In the genomic region with DNA sequence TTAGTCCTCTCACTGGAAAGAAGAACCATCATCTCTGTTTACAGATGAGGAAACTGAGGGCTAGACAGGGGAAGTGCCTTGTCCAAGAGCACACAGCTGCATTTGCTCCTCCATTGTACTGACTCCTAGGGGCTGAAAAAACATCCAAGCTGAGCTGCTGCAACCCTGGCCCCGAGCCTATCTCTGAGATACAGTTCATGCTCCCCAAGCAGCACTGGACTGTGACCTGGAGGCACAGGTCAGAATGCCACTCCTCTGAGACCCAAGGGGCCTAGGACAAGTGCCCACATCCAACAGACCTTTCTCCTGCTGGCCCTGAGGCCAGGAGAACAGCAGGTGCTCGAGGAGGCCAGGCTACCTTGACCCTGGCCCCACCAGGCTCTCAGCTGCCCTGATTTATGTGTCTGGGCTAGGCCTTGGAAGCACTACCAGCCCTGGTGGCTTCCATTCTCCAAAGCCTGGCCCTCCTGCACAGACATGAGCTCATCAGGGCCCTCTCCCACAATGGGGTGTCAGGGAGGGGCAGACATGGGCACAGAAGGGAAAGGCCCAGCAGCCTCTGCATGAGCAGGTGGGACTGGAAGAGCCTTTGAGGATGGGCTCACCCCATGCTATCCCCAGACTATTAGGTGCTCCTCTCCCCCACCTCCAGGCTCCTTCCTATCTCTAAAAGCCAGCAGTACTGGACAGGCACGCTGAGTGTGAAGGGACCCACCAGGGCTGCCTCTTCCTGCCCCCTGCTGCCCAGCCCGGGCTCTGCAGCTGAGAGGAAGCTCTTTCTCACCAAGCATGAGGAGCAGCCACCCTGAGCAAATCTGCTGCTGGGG, we compare ENCODE assay signal across 8 cellular contexts. TPM values are rescaled to one million over a fixed set of nuclear protein-coding genes. Genes with fewer than 3 reads are reported as not detected.
A peak's percentile ranks its signal among the peaks of the same experiment; 100 is the strongest.
DNase-seq lines count a peak whose midpoint lies in the region; ATAC-seq and TF ChIP-seq lines count a peak whose summit lies in the region.

No MANE protein-coding gene starts in this region.

- no peaks in the 10 kb centered on the region for H3K9me3 Mint-ChIP-seq in WTC11
- no peaks in the 10 kb centered on the region for H3K9me3 Mint-ChIP-seq in stimulated activated effector memory CD8-positive, alpha-beta T cell treated with anti-CD3 and anti-CD28 coated beads, Interleukin-12 subunit alpha, Interleukin-12 subunit beta, amount 100 ng/mL, for 72 hours

- H3K36me3 Mint-ChIP-seq in WTC11: no peaks in the 10 kb centered on the region
- H3K36me3 Mint-ChIP-seq in stimulated activated effector memory CD8-positive, alpha-beta T cell treated with anti-CD3 and anti-CD28 coated beads, Interleukin-12 subunit alpha, Interleukin-12 subunit beta, amount 100 ng/mL, for 72 hours: no peaks in the 10 kb centered on the region

- CTCF ChIA-PET in WTC11 (lab: Charles Lee): interaction anchor here (0.6 to 14.7 kb wide), 41 partner anchors 10 to 219 kb away, joined by 3 to 179 read pairs (median 6); a partner anchor contains a TSS

- H3K27me3 Mint-ChIP-seq in WTC11 (ENCODE audit: low read depth): no peaks in the 10 kb centered on the region; the same call in 1 of the 2 replicates

- no peaks in the 10 kb centered on the region for H3K9me3 ChIP-seq in left lung

- H3K27me3 ChIP-seq in left lung: peaks cover 0 to 4% of the 10 kb centered on the region in 2 donors

- no peaks in the 10 kb centered on the region for H3K36me3 ChIP-seq in left lung

- no peak overlapping the region for H3K27ac ChIP-seq in left lung

- H3K27ac Mint-ChIP-seq in WTC11: no peak overlapping the region
- no peak overlapping the region for H3K27ac Mint-ChIP-seq in stimulated activated effector memory CD8-positive, alpha-beta T cell treated with anti-CD3 and anti-CD28 coated beads, Interleukin-12 subunit alpha, Interleukin-12 subunit beta, amount 100 ng/mL, for 72 hours

- H3K4me1 ChIP-seq in left lung: no peaks in the 10 kb centered on the region

- H3K4me3 ChIP-seq in choroid plexus epithelial cell (ENCODE audit: low read depth, low read length): no peak overlapping the region
- no peak overlapping the region for H3K4me3 ChIP-seq in left lung

- POLR2A ChIA-PET in WTC11 (lab: Charles Lee): interaction anchor here (0.7 to 1.3 kb wide), 5 partner anchors 11 to 86 kb away, joined by 3 to 4 read pairs (median 3); no protein-coding TSS in a partner anchor

- ATAC-seq in WTC11 (peak; percentile 82), left lung (peak; percentile 88)
- ATAC-seq in stimulated activated effector memory CD8-positive, alpha-beta T cell treated with anti-CD3 and anti-CD28 coated beads, Interleukin-12 subunit alpha, Interleukin-12 subunit beta, amount 100 ng/mL, for 72 hours: peak; percentile 83

- intact Hi-C loops in left lung (cut with DNase I): no loop called here

- peak; percentile 71 for TF ChIP-seq CTCF in WTC11 (IDR thresholded peaks at IDR 0.05)
- TF ChIP-seq CTCF in choroid plexus epithelial cell (conservative IDR thresholded peaks at IDR 0.05; ENCODE audit: low read depth, low read length): peak; percentile 91
- peak; percentile 43 to 60 for TF ChIP-seq CTCF in left lung (IDR thresholded peaks at IDR 0.05)

- H3K4me1 Mint-ChIP-seq in WTC11: peaks cover 37% of the 10 kb centered on the region
- peaks cover 64% of the 10 kb centered on the region for H3K4me1 Mint-ChIP-seq in stimulated activated effector memory CD8-positive, alpha-beta T cell treated with anti-CD3 and anti-CD28 coated beads, Interleukin-12 subunit alpha, Interleukin-12 subunit beta, amount 100 ng/mL, for 72 hours

- DNase-seq in NCI-H510A treated with DMSO at 0.1 percent for 48 hours (lab: John Stamatoyannopoulos, UW) (peak; percentile 29), NCI-H510A (lab: John Stamatoyannopoulos, UW) (no peak), NCI-H1092 treated with DMSO at 0.1 percent for 48 hours (lab: John Stamatoyannopoulos, UW) (peak; percentile 42), WTC11 (ENCODE audit: low spot score) (peak; percentile 82), choroid plexus epithelial cell (ENCODE audit: low read depth) (peak; percentile 78), left lung (peak in 1 of 2 donors; percentile 69), NCI-H2029 treated with DMSO at 0.1 percent for 48 hours (lab: John Stamatoyannopoulos, UW) (no peak)
- DNase-seq in stimulated activated effector memory CD8-positive, alpha-beta T cell treated with anti-CD3 and anti-CD28 coated beads, Interleukin-12 subunit alpha, Interleukin-12 subunit beta, amount 100 ng/mL, for 72 hours (ENCODE audit: low spot score in 2 of 2): peak; percentile 51 to 83

- no peak overlapping the region for H3K4me3 Mint-ChIP-seq in WTC11
- H3K4me3 Mint-ChIP-seq in stimulated activated effector memory CD8-positive, alpha-beta T cell treated with anti-CD3 and anti-CD28 coated beads, Interleukin-12 subunit alpha, Interleukin-12 subunit beta, amount 100 ng/mL, for 72 hours: no peak overlapping the region

TF ChIP-seq in WTC11, 78 proteins besides CTCF, POLR2A, EP300 and RAD21 (continues in another document):
- TF ChIP-seq, protein P1, sequence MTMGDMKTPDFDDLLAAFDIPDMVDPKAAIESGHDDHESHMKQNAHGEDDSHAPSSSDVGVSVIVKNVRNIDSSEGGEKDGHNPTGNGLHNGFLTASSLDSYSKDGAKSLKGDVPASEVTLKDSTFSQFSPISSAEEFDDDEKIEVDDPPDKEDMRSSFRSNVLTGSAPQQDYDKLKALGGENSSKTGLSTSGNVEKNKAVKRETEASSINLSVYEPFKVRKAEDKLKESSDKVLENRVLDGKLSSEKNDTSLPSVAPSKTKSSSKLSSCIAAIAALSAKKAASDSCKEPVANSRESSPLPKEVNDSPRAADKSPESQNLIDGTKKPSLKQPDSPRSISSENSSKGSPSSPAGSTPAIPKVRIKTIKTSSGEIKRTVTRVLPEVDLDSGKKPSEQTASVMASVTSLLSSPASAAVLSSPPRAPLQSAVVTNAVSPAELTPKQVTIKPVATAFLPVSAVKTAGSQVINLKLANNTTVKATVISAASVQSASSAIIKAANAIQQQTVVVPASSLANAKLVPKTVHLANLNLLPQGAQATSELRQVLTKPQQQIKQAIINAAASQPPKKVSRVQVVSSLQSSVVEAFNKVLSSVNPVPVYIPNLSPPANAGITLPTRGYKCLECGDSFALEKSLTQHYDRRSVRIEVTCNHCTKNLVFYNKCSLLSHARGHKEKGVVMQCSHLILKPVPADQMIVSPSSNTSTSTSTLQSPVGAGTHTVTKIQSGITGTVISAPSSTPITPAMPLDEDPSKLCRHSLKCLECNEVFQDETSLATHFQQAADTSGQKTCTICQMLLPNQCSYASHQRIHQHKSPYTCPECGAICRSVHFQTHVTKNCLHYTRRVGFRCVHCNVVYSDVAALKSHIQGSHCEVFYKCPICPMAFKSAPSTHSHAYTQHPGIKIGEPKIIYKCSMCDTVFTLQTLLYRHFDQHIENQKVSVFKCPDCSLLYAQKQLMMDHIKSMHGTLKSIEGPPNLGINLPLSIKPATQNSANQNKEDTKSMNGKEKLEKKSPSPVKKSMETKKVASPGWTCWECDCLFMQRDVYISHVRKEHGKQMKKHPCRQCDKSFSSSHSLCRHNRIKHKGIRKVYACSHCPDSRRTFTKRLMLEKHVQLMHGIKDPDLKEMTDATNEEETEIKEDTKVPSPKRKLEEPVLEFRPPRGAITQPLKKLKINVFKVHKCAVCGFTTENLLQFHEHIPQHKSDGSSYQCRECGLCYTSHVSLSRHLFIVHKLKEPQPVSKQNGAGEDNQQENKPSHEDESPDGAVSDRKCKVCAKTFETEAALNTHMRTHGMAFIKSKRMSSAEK (CRISPR knock-in tag; IDR thresholded peaks at IDR 0.05; ENCODE audit: borderline replicate concordance): no peak
- TF ChIP-seq KAT7 (CRISPR knock-in tag; IDR thresholded peaks at IDR 0.05; ENCODE audit: borderline replicate concordance): no peak
- TF ChIP-seq CREB1 (CRISPR knock-in tag; IDR thresholded peaks at IDR 0.05): no peak
- TF ChIP-seq, protein P2, sequence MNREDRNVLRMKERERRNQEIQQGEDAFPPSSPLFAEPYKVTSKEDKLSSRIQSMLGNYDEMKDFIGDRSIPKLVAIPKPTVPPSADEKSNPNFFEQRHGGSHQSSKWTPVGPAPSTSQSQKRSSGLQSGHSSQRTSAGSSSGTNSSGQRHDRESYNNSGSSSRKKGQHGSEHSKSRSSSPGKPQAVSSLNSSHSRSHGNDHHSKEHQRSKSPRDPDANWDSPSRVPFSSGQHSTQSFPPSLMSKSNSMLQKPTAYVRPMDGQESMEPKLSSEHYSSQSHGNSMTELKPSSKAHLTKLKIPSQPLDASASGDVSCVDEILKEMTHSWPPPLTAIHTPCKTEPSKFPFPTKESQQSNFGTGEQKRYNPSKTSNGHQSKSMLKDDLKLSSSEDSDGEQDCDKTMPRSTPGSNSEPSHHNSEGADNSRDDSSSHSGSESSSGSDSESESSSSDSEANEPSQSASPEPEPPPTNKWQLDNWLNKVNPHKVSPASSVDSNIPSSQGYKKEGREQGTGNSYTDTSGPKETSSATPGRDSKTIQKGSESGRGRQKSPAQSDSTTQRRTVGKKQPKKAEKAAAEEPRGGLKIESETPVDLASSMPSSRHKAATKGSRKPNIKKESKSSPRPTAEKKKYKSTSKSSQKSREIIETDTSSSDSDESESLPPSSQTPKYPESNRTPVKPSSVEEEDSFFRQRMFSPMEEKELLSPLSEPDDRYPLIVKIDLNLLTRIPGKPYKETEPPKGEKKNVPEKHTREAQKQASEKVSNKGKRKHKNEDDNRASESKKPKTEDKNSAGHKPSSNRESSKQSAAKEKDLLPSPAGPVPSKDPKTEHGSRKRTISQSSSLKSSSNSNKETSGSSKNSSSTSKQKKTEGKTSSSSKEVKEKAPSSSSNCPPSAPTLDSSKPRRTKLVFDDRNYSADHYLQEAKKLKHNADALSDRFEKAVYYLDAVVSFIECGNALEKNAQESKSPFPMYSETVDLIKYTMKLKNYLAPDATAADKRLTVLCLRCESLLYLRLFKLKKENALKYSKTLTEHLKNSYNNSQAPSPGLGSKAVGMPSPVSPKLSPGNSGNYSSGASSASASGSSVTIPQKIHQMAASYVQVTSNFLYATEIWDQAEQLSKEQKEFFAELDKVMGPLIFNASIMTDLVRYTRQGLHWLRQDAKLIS (CRISPR knock-in tag; IDR thresholded peaks at IDR 0.05; ENCODE audit: borderline replicate concordance): no peak
- no peak for TF ChIP-seq ZNF416 (CRISPR knock-in tag; IDR thresholded peaks at IDR 0.05)
- TF ChIP-seq, protein P3, sequence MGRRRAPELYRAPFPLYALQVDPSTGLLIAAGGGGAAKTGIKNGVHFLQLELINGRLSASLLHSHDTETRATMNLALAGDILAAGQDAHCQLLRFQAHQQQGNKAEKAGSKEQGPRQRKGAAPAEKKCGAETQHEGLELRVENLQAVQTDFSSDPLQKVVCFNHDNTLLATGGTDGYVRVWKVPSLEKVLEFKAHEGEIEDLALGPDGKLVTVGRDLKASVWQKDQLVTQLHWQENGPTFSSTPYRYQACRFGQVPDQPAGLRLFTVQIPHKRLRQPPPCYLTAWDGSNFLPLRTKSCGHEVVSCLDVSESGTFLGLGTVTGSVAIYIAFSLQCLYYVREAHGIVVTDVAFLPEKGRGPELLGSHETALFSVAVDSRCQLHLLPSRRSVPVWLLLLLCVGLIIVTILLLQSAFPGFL (CRISPR knock-in tag; IDR thresholded peaks at IDR 0.05; ENCODE audit: borderline replicate concordance): no peak
- TF ChIP-seq NFE2L1 (CRISPR knock-in tag; IDR thresholded peaks at IDR 0.05): no peak

RNA-seq across cellular contexts. Expression of a gene that starts 18.9 kb away (rescaled TPM):
- total RNA-seq in WTC11 (2021): 29.6 to 39.3 TPM (median 30.1 TPM) in 3 replicates
- total RNA-seq in left lung: 1 to 10 TPM; 1.8 to 6.4 TPM

RNA-seq across cellular contexts. Expression of a gene that starts 41.5 kb away (rescaled TPM):
- 8.8 to 11.0 TPM (median 9.6 TPM) in 3 replicates for total RNA-seq in WTC11 (2021)
- 100 to 1,000 TPM in 1 of 2 donors, 10 to 100 TPM in 1; 64.8 to 116 TPM for total RNA-seq in left lung

Comparison
In these comparisons a context has a peak if more than half of its experiments do, and no peak if none do; other contexts are left out.
1. DNase-seq: peak in NCI-H510A treated with DMSO at 0.1 percent for 48 hours (single experiment), NCI-H1092 treated with DMSO at 0.1 percent for 48 hours (single experiment), WTC11 (single experiment), choroid plexus epithelial cell (single experiment) and stimulated activated effector memory CD8-positive, alpha-beta T cell treated with anti-CD3 and anti-CD28 coated beads, Interleukin-12 subunit alpha, Interleukin-12 subunit beta, amount 100 ng/mL, for 72 hours (2 of 2); none in NCI-H510A (single experiment) and NCI-H2029 treated with DMSO at 0.1 percent for 48 hours (single experiment).
2. Peak in every context shown above with its lines, with median percentiles within 50 percentile points of each other: ATAC-seq and CTCF ChIP-seq.